22 cellular contexts compared by ENCODE assay signal in genomic region chr12:70659077-70659606, GRCh38.
"Had no signal": no experiment of that assay in that cellular context is flagged by ENCODE, and none has a peak within 500 bp of the region (broad histone marks: within the 10 kb centered on the region; RNA-seq: fewer than 3 reads in every experiment).

No MANE protein-coding gene starts in this region.

- H3K27me3 ChIP-seq: dorsolateral prefrontal cortex, heart left ventricle, neural progenitor cell, ovary, stomach, transverse colon had no signal

- H3K27ac Mint-ChIP-seq: natural killer cell treated with Interleukin-12 subunit alpha and Interleukin-12 subunit beta and Interleukin-15 and Interleukin-18, amount 100 ng/mL, for 72 hours; neural progenitor cell had no signal

- H3K36me3 Mint-ChIP-seq: neural progenitor cell had no signal

- FAIRE-seq: islet of Langerhans, small intestine had no signal

- H3K4me3 Mint-ChIP-seq: natural killer cell treated with Interleukin-12 subunit alpha and Interleukin-12 subunit beta and Interleukin-15 and Interleukin-18, amount 100 ng/mL, for 72 hours; neural progenitor cell had no signal

- H3K36me3 ChIP-seq: heart left ventricle, neural progenitor cell, ovary, stomach, thoracic aorta, transverse colon had no signal

- ATAC-seq: heart left ventricle; left lobe of liver; natural killer cell treated with Interleukin-12 subunit alpha and Interleukin-12 subunit beta and Interleukin-15 and Interleukin-18, amount 100 ng/mL, for 72 hours had no signal

- H3K4me3 ChIP-seq: dorsolateral prefrontal cortex, heart left ventricle, neural progenitor cell, ovary, stomach, thoracic aorta, transverse colon had no signal

- H3K27me3 Mint-ChIP-seq: natural killer cell treated with Interleukin-12 subunit alpha and Interleukin-12 subunit beta and Interleukin-15 and Interleukin-18, amount 100 ng/mL, for 72 hours had no signal

- H3K27ac ChIP-seq: heart left ventricle, neural progenitor cell, ovary, stomach, thoracic aorta, transverse colon had no signal

- H3K4me1 ChIP-seq: stomach, transverse colon had no signal

- DNase-seq: cortex of kidney; dorsolateral prefrontal cortex; effector CD8-positive, alpha-beta T cell; foreskin melanocyte; heart left ventricle; hippocampal formation; kidney glomerular epithelial cell; mammary epithelial cell; nucleus accumbens; ovary; right cardiac atrium; small intestine; stimulated activated CD4-positive, alpha-beta T cell treated with anti-CD3 and anti-CD28 coated beads, Interleukin-12 subunit alpha, Interleukin-12 subunit beta, amount 100 ng/mL, for 4 hours; stimulated activated naive CD4-positive, alpha-beta T cell; stomach; substantia nigra; transverse colon had no signal

- H3K4me2 ChIP-seq: neural progenitor cell had no signal

- H3K9me3 ChIP-seq: heart left ventricle, ovary, stomach, thoracic aorta, transverse colon had no signal

- H2AFZ ChIP-seq: neural progenitor cell had no signal

- H3K9ac ChIP-seq: neural progenitor cell had no signal
